Comparison of ENCODE assay signal across 1 cellular context in the genomic region with DNA sequence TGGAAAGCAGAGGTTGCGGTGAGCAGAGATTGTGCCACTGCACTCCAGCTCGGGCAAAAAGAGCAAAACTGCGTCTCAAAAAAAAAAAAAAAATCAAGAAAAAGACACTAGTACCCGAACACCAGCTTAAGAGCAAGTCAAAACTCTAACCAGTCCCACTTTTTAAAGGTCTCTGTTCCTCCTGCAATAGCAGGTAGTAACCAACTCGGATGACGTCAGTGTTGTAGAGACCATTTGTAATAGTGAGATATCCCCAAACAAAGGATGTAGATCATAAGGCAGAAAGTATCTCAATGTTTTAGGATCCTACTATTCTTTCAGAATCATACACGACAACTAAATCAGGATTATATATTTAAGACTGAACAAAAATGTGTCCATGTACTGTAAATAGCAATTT.
TF ChIP-seq lines count a peak whose summit lies in the region.

No MANE protein-coding gene starts in this region.

TF ChIP-seq in GM12891, 5 proteins besides CTCF, POLR2A, EP300 and RAD21:
- no peak for TF ChIP-seq POU2F2 (IDR thresholded peaks at IDR 0.05; ENCODE audit: low read depth, low read length)
- no peak for TF ChIP-seq TAF1 (IDR thresholded peaks at IDR 0.05; ENCODE audit: low read depth, low read length)
- no peak for TF ChIP-seq POLR2AphosphoS5 (IDR thresholded peaks at IDR 0.05; ENCODE audit: low read depth, low read length)
- no peak for TF ChIP-seq PAX5 (IDR thresholded peaks at IDR 0.05; ENCODE audit: insufficient read depth, low read length, severe bottlenecking)
- no peak for TF ChIP-seq SPI1 (IDR thresholded peaks at IDR 0.05; ENCODE audit: low read depth, low read length)
